Comparison of ENCODE assay signal across 20 cellular contexts in the genomic region with DNA sequence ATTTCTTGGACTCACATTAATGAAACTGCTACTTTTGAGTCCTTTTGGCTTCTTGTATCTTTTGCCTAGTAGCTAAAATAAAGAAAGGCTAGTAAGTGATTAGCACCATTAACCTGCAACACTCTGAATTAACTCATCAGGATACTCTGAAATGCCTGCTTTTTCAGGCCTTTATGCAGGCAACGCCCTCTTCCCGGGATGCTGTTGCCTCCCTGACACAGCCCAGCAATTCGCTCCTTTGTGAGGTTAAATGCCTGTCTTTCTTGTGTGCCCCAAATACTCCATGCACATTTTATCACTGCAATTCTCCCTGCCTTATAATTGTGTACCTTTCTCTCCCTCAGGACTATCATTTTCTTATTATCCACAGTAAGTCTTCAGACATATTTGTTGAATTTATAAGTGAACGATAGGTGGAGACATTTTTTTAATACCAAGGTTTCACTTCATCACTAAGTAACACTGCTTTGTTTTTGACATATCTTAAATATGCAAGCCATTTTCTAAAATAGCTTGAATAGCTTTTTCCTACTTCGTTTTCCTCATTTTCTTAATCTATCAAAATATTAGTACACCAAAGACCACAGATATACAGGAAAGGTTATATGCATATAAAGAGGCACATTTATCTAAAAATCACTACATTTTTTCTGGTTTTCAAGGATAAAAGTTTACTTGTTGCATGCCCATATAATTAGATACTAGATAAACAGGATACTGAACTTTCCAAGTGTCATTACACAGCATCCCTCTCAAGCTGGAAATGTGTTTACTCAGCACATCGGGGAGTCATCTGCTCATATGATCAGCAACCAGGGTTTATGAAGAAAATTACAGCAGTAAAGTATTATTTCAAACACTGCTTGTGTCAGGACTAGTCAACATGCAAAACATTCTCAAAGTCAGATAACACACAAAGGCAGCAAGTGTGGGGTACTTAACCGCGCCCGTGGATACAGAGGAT. TPM values are rescaled to one million over a fixed set of nuclear protein-coding genes. Genes with fewer than 3 reads are reported as not detected.
DNase-seq lines count a peak whose midpoint lies in the region; ATAC-seq and TF ChIP-seq lines count a peak whose summit lies in the region.
"Had no signal": no experiment of that assay in that cellular context is flagged by ENCODE, and none has a peak within 500 bp of the region (broad histone marks: within the 10 kb centered on the region; RNA-seq: fewer than 3 reads in every experiment).

No MANE protein-coding gene starts in this region.

- H3K36me3 ChIP-seq in A673 (ENCODE audit: insufficient read depth, low read length, poor library complexity, severe bottlenecking) (no peaks in the 10 kb centered on the region), Panc1 (ENCODE audit: control insufficient read depth, insufficient read depth, low read length) (no peaks in the 10 kb centered on the region), transverse colon (no peaks in the 10 kb centered on the region)

- TF ChIP-seq CTCF in A673 (conservative IDR thresholded peaks at IDR 0.05; ENCODE audit: low read depth, low read length) (peak; percentile 32; the same call in 1 of the 2 replicates), Panc1 (IDR thresholded peaks at IDR 0.05) (peak; percentile 11; the same call in 1 of the 2 replicates), transverse colon (IDR thresholded peaks at IDR 0.05) (no peak)

- 74 to 77% methylated on average over 4 to 9 of the region's 9 CpGs for WGBS in transverse colon (ENCODE audit: low coverage in 1 of 2), 2 donors

- no peak overlapping the region for H3K27ac ChIP-seq in A673 (ENCODE audit: low read depth, low read length, poor library complexity, severe bottlenecking)
- H3K27ac ChIP-seq in Panc1 (ENCODE audit: low read length) = no peak overlapping the region
- H3K27ac ChIP-seq in transverse colon = no peak overlapping the region
- H3K27ac ChIP-seq: skin epidermis had no signal

- in situ Hi-C loops in Panc1 (cut with HindIII; ENCODE audit: low pct_unique_long_range_greater_than_20kb, low sequenced_read_pairs) (no loop called here), transverse colon (cut with MboI; ENCODE audit: low pct_ligation_motif_present in 1 of 4, low pct_unique_long_range_greater_than_20kb in 1 of 4, low sequenced_read_pairs in 3 of 4) (no loop called here)

- POLR2A ChIA-PET in A673 (lab: Charles Lee; ENCODE audit: low non-redundant PET) = no interaction called here
- POLR2A ChIA-PET in Panc1 (lab: Charles Lee) = no interaction called here

- BruUV-seq in A673 (replicated peaks; lab: Mats Ljungman, UMichigan) (no TSS peak), Panc1 (replicated peaks; lab: Mats Ljungman, UMichigan) (no TSS peak)

- CTCF ChIA-PET in A673 (lab: Charles Lee) = no interaction called here
- CTCF ChIA-PET in Panc1 (lab: Charles Lee) = no interaction called here

- DNase-seq in A673 (ENCODE audit: low spot score) (no peak), H4 (ENCODE audit: low spot score) (peak; percentile 21), Panc1 (ENCODE audit: low read depth, low spot score) (no peak), fibroblast of peridontal ligament (ENCODE audit: extremely low read depth) (peak; percentile 60), DMS114 treated with DMSO at 0.1 percent for 48 hours (lab: John Stamatoyannopoulos, UW; ENCODE audit: unreplicated experiment) (no peak), transverse colon (no peak), DMS79 (lab: John Stamatoyannopoulos, UW) (no peak)
- DNase-seq: activated CD4-positive, alpha-beta T cell treated with anti-CD3 and anti-CD28 coated beads, Interleukin-2, amount 10 ng/mL, durations not matched to agents 7 days and 5 days; activated T-cell treated with anti-CD3 and anti-CD28 coated beads, Interleukin-2, amount 50 U/mL, for 4 hours; AML-193; DMS 273 treated with DMSO at 0.1 percent for 48 hours; midbrain; NCI-H1436 treated with DMSO at 0.1 percent for 48 hours; NCI-H524 treated with DMSO at 0.1 percent for 48 hours; stimulated activated naive CD4-positive, alpha-beta T cell had no signal

- H3K9me3 ChIP-seq in A673 (ENCODE audit: low read depth, low read length, poor library complexity, severe bottlenecking) = no peaks in the 10 kb centered on the region
- H3K9me3 ChIP-seq in Panc1 (ENCODE audit: control insufficient read depth, insufficient read depth, low read depth, low read length) = no peaks in the 10 kb centered on the region
- no peaks in the 10 kb centered on the region for H3K9me3 ChIP-seq in transverse colon

- H3K4me3 ChIP-seq in A673 (ENCODE audit: low read depth, low read length, poor library complexity, severe bottlenecking) (no peak overlapping the region), Panc1 (ENCODE audit: low read depth in 2 of 2, low read length in 2 of 2) (no peak overlapping the region), transverse colon (no peak overlapping the region)
- H3K4me3 ChIP-seq: skin epidermis had no signal

- H3K4me1 ChIP-seq in A673 (ENCODE audit: insufficient read depth, low read length, poor library complexity, severe bottlenecking) (no peaks in the 10 kb centered on the region), Panc1 (ENCODE audit: control insufficient read depth, insufficient read depth, low read length) (no peaks in the 10 kb centered on the region), transverse colon (no peaks in the 10 kb centered on the region)

- ATAC-seq in Panc1 = no peak
- no peak for ATAC-seq in HG02623 (IDR thresholded peaks at IDR 0.05; ENCODE audit: unreplicated experiment)
- ATAC-seq: activated T-cell treated with anti-CD3 and anti-CD28 coated beads, Interleukin-2, amount 50 U/mL, for 4 hours; Right ventricle myocardium inferior had no signal

- no peaks in the 10 kb centered on the region for H3K27me3 ChIP-seq in A673 (replicated peaks; ENCODE audit: insufficient read depth, low read depth, low read length, poor library complexity)
- no peaks in the 10 kb centered on the region for H3K27me3 ChIP-seq in Panc1 (ENCODE audit: control insufficient read depth, insufficient read depth, low read length)
- no peaks in the 10 kb centered on the region for H3K27me3 ChIP-seq in transverse colon

- intact Hi-C loops in A673 (cut with micrococcal nuclease; ENCODE audit: unreplicated experiment) = no loop called here
- intact Hi-C loops in Panc1 (cut with micrococcal nuclease; ENCODE audit: unreplicated experiment) = no loop called here
- intact Hi-C loops in transverse colon (cut with DNase I; ENCODE audit: low total_unique reads) = no loop called here

- no peak for TF ChIP-seq EP300 in transverse colon (IDR thresholded peaks at IDR 0.05; ENCODE audit: low read depth)

- TF ChIP-seq POLR2A in transverse colon (IDR thresholded peaks at IDR 0.05) = no peak

RNA-seq across cellular contexts. Expression of gene DDI1, which starts 48.5 kb away (rescaled TPM):
- not detected in 2 replicates for total RNA-seq in A673 (2021)
- total RNA-seq in H4 (2014; rRNA removed; shearing (Covaris generic)) = not detected in 2 replicates
- total RNA-seq in Panc1 (2021; ENCODE audit: unreplicated experiment) = not detected
- not detected for polyA plus RNA-seq in Panc1 (2012; ENCODE audit: insufficient read length)
- not detected for total RNA-seq in transverse colon
- total RNA-seq: activated CD4-positive, alpha-beta T cell treated with anti-CD3 and anti-CD28 coated beads, Interleukin-2, amount 10 ng/mL, durations not matched to agents 7 days and 5 days; activated T-cell treated with anti-CD3 and anti-CD28 coated beads, Interleukin-2, amount 50 U/mL, for 4 hours; kidney epithelial cell; osteocyte; Right ventricle myocardium inferior had no signal

Comparison
In these comparisons a context has a peak if more than half of its experiments do, and no peak if none do; other contexts are left out.
1. DNase-seq: peak in H4 (single experiment) and fibroblast of peridontal ligament (single experiment); none in A673 (single experiment), Panc1 (single experiment), DMS114 treated with DMSO at 0.1 percent for 48 hours (single experiment), transverse colon (single experiment) and DMS79 (single experiment).
2. CTCF ChIP-seq: peak in A673 (single experiment) and Panc1 (single experiment); none in transverse colon (0 of 5).